ENCODE assay signal across 26 cellular contexts in the genomic region with DNA sequence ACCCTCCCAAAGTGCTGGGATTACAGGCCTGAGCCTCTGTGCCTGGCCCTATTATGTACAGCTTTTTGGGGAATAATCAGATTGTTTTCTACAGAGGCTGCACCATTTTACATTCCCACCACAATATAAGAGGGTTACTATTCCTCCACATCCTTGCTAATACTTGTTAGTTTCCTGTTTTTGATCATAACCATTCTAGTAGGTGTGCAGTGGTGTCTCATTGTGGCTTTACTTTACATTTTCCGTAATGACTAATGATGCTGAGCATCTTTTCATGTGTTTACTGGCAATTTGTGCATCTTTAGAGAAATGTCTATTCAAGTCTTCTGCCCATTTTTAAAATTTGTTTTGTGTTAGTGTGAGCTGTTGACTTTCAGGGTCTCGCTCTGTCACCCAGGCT. TPM values are rescaled to one million over a fixed set of nuclear protein-coding genes. Genes with fewer than 3 reads are reported as not detected.
DNase-seq lines count a peak whose midpoint lies in the region; ATAC-seq, FAIRE-seq and TF ChIP-seq lines count a peak whose summit lies in the region.
"Had no signal": no experiment of that assay in that cellular context is flagged by ENCODE, and none has a peak within 500 bp of the region (broad histone marks: within the 10 kb centered on the region; RNA-seq: fewer than 3 reads in every experiment).

No MANE protein-coding gene starts in this region.

- in situ Hi-C loops in HepG2 (cut with HindIII; ENCODE audit: extremely low pct_ligation_motif_present, low pct_unique_long_range_greater_than_20kb): no loop called here

- H3K4me1 ChIP-seq in liver (ENCODE audit: control insufficient read depth in 4 of 4, insufficient read depth in 4 of 4, low read length in 3 of 4): peaks cover 5 to 25% (median 8%) of the 10 kb centered on the region in 4 donors
- peaks cover 50% of the 10 kb centered on the region for H3K4me1 ChIP-seq in HepG2 (ENCODE audit: insufficient read depth, low read length)
- peaks cover 0 to 39% (median 12%) of the 10 kb centered on the region in 4 donors for H3K4me1 ChIP-seq in right lobe of liver
- H3K4me1 ChIP-seq in suprapubic skin: peaks cover 26% of the 10 kb centered on the region
- H3K4me1 ChIP-seq: BE2C had no signal

- no TSS peak for BruUV-seq in HepG2 (replicated peaks; lab: Mats Ljungman, UMichigan)

- TF ChIP-seq CTCF in liver (IDR thresholded peaks at IDR 0.05; ENCODE audit: low read depth, low read length, missing input control): no peak
- TF ChIP-seq CTCF in HepG2 (CRISPR knock-in tag; IDR thresholded peaks at IDR 0.05): no peak
- no peak for TF ChIP-seq CTCF in right lobe of liver (IDR thresholded peaks at IDR 0.05)
- no peak for TF ChIP-seq CTCF in suprapubic skin (IDR thresholded peaks at IDR 0.05)

- H3K4me3 ChIP-seq in liver (ENCODE audit: low read depth in 1 of 3, low read length in 3 of 3) (no peak overlapping the region), HepG2 (replicated peaks in 1 of 3; ENCODE audit: insufficient read depth in 1 of 3, low read depth in 2 of 3, low read length in 3 of 3) (no peak overlapping the region), right lobe of liver (peak overlapping the region in 1 of 3 donors; percentile 6), suprapubic skin (no peak overlapping the region)

- H3K27me3 ChIP-seq in liver (ENCODE audit: control insufficient read depth in 4 of 4, insufficient read depth in 4 of 4, low read length in 3 of 4): no peaks in the 10 kb centered on the region
- no peaks in the 10 kb centered on the region for H3K27me3 ChIP-seq in HepG2 (ENCODE audit: control insufficient read depth in 1 of 2, insufficient read depth in 2 of 2, low read length in 2 of 2)
- H3K27me3 ChIP-seq in right lobe of liver: no peaks in the 10 kb centered on the region
- H3K27me3 ChIP-seq in suprapubic skin: peaks cover 3% of the 10 kb centered on the region
- H3K27me3 ChIP-seq: BE2C had no signal

- peaks cover 10% of the 10 kb centered on the region for H3K4me1 Mint-ChIP-seq in activated CD4-positive, alpha-beta T cell treated with anti-CD3 and anti-CD28 coated beads for 36 hours
- H3K4me1 Mint-ChIP-seq: CD14-positive monocyte; CD8-positive, alpha-beta memory T cell had no signal

- H3K9ac ChIP-seq in liver (ENCODE audit: low read depth in 1 of 2, low read length in 2 of 2): peak overlapping the region in 1 of 2 donors; percentile 67
- H3K9ac ChIP-seq in HepG2 (ENCODE audit: insufficient read depth, low read depth, low read length): no peak overlapping the region
- H3K9ac ChIP-seq: KMS-11 had no signal

- no peak for TF ChIP-seq POLR2A in HepG2 (IDR thresholded peaks at IDR 0.05; ENCODE audit: insufficient read depth in 1 of 2, low read depth in 2 of 2, low read length in 2 of 2)
- TF ChIP-seq POLR2A in right lobe of liver (IDR thresholded peaks at IDR 0.05): no peak
- TF ChIP-seq POLR2A in suprapubic skin (IDR thresholded peaks at IDR 0.05): no peak

- CTCF ChIA-PET in activated CD4-positive, alpha-beta T cell treated with anti-CD3 and anti-CD28 coated beads for 36 hours (lab: Charles Lee): interaction anchor here (1.5 to 1.7 kb wide), 2 partner anchors 10 to 39 kb away, joined by 5 read pairs; no protein-coding TSS in a partner anchor
- CTCF ChIA-PET in HepG2 (lab: Yijun Ruan, JAX; ENCODE audit: low intra/inter-chr PET ratio, low total read pairs): no interaction called here

- peak; percentile 77 for ATAC-seq in activated CD4-positive, alpha-beta T cell treated with anti-CD3 and anti-CD28 coated beads for 36 hours
- ATAC-seq in HepG2 (no peak), right lobe of liver (no peak)
- ATAC-seq: HCT116 had no signal

- no peaks in the 10 kb centered on the region for H3K9me3 ChIP-seq in liver (ENCODE audit: control insufficient read depth in 4 of 4, low read length in 3 of 4)
- no peaks in the 10 kb centered on the region for H3K9me3 ChIP-seq in HepG2 (ENCODE audit: low read length)
- H3K9me3 ChIP-seq in right lobe of liver: no peaks in the 10 kb centered on the region
- no peaks in the 10 kb centered on the region for H3K9me3 ChIP-seq in suprapubic skin
- H3K9me3 ChIP-seq: BE2C had no signal

- peaks cover 3% of the 10 kb centered on the region for H3K79me2 ChIP-seq in HepG2 (ENCODE audit: insufficient read depth, low read length)

- H2AFZ ChIP-seq in HepG2 (ENCODE audit: low read length): no peak overlapping the region

- 94% methylated on average over 2 of the region's 2 CpGs for WGBS in liver
- WGBS in HepG2 (ENCODE audit: low lambda C conversion rate): 94% methylated on average over 2 of the region's 2 CpGs
- WGBS in right lobe of liver (ENCODE audit: insufficient coverage, low coverage, low lambda C conversion rate, missing lambda C conversion rate): 95% methylated on average over 2 of the region's 2 CpGs
- WGBS in suprapubic skin: 96% methylated on average over 2 of the region's 2 CpGs

- H3K36me3 Mint-ChIP-seq in activated CD4-positive, alpha-beta T cell treated with anti-CD3 and anti-CD28 coated beads for 36 hours (ENCODE audit: low read depth): no peaks in the 10 kb centered on the region
- H3K36me3 Mint-ChIP-seq: CD14-positive monocyte; CD8-positive, alpha-beta memory T cell; IgD-negative memory B cell had no signal

- H4K20me1 ChIP-seq in HepG2 (ENCODE audit: insufficient read depth, low read length): no peaks in the 10 kb centered on the region

- TF ChIP-seq EP300 in HepG2 (IDR thresholded peaks at IDR 0.05; ENCODE audit: low read depth in 2 of 2, low read length in 2 of 2): no peak
- TF ChIP-seq EP300 in HepG2 (CRISPR knock-in tag; IDR thresholded peaks at IDR 0.05; ENCODE audit: borderline replicate concordance): no peak
- TF ChIP-seq EP300 in suprapubic skin (IDR thresholded peaks at IDR 0.05): no peak

- peak overlapping the region; percentile 80 to 93 for H3K27ac ChIP-seq in liver (ENCODE audit: low read depth in 1 of 2, low read length in 2 of 2)
- no peak overlapping the region for H3K27ac ChIP-seq in HepG2 (ENCODE audit: extremely low read length, insufficient read depth, low read length)
- peak overlapping the region; percentile 96 to 98 (median 98) for H3K27ac ChIP-seq in right lobe of liver
- H3K27ac ChIP-seq in suprapubic skin: no peak overlapping the region
- H3K27ac ChIP-seq: KMS-11 had no signal

- POLR2A ChIA-PET in activated CD4-positive, alpha-beta T cell treated with anti-CD3 and anti-CD28 coated beads for 36 hours (lab: Charles Lee): no interaction called here
- POLR2A ChIA-PET in HepG2 (lab: Yijun Ruan, JAX): interaction anchor here (0.9 to 1.1 kb wide), 2 partner anchors 10 to 18 kb away, joined by 3 to 4 read pairs; no protein-coding TSS in a partner anchor

- H3K36me3 ChIP-seq in liver (ENCODE audit: control insufficient read depth in 4 of 4, insufficient read depth in 3 of 4, low read depth in 1 of 4, low read length in 3 of 4): no peaks in the 10 kb centered on the region
- peaks cover 0 to 2% of the 10 kb centered on the region in 2 experiments; a peak in 2 of 5 replicates for H3K36me3 ChIP-seq in HepG2 (replicated peaks in 1 of 2; ENCODE audit: control insufficient read depth in 1 of 2, insufficient read depth in 2 of 2, low read length in 2 of 2)
- H3K36me3 ChIP-seq in right lobe of liver: no peaks in the 10 kb centered on the region
- no peaks in the 10 kb centered on the region for H3K36me3 ChIP-seq in suprapubic skin
- H3K36me3 ChIP-seq: BE2C had no signal

- FAIRE-seq in HepG2 (lab: Jason Lieb, UNC): no peak
- FAIRE-seq: GM12891, RCC 7860 had no signal

- H3K9me3 Mint-ChIP-seq in activated CD4-positive, alpha-beta T cell treated with anti-CD3 and anti-CD28 coated beads for 36 hours (ENCODE audit: low read depth): no peaks in the 10 kb centered on the region
- H3K9me3 Mint-ChIP-seq: IgD-negative memory B cell had no signal

- no peak overlapping the region for H3K4me3 Mint-ChIP-seq in activated CD4-positive, alpha-beta T cell treated with anti-CD3 and anti-CD28 coated beads for 36 hours
- H3K4me3 Mint-ChIP-seq: CD8-positive, alpha-beta memory T cell; IgD-negative memory B cell had no signal

- intact Hi-C loops in activated CD4-positive, alpha-beta T cell treated with anti-CD3 and anti-CD28 coated beads for 36 hours (cut with DNase I, micrococcal nuclease): no loop called here
- intact Hi-C loops in HepG2 (cut with micrococcal nuclease; ENCODE audit: unreplicated experiment): no loop called here
- intact Hi-C loops in right lobe of liver (cut with DNase I): no loop called here

- no peak overlapping the region for H3K4me2 ChIP-seq in HepG2 (ENCODE audit: low read depth, low read length)
- H3K4me2 ChIP-seq: KMS-11 had no signal

- H3K27me3 Mint-ChIP-seq in activated CD4-positive, alpha-beta T cell treated with anti-CD3 and anti-CD28 coated beads for 36 hours: peaks cover 20% of the 10 kb centered on the region

- DNase-seq in activated CD4-positive, alpha-beta T cell treated with anti-CD3 and anti-CD28 coated beads for 36 hours: no peak
- no peak for DNase-seq in activated CD4-positive, alpha-beta T cell treated with anti-CD3 and anti-CD28 coated beads for 48 hours
- DNase-seq in HepG2 (ENCODE audit: low spot score) (no peak), right lobe of liver (no peak), NCI-H82 (lab: John Stamatoyannopoulos, UW) (no peak), suprapubic skin (ENCODE audit: low spot score in 2 of 2) (no peak), NCI-H510A (lab: John Stamatoyannopoulos, UW) (no peak)
- DNase-seq: 8988T; ACHN; BE2C; CD8-positive, alpha-beta memory T cell; DMS79 treated with DMSO at 0.1 percent for 48 hours; GF-D8; MM.1S; NCI-H2029 treated with DMSO at 0.1 percent for 48 hours; NCI-H446 treated with DMSO at 0.1 percent for 48 hours; NCI-H526 treated with DMSO at 0.1 percent for 48 hours; SIG-M5 had no signal

- TF ChIP-seq RAD21 in liver (IDR thresholded peaks at IDR 0.05) (no peak), HepG2 (CRISPR knock-in tag; IDR thresholded peaks at IDR 0.05) (no peak)

- no peak overlapping the region for H3K27ac Mint-ChIP-seq in activated CD4-positive, alpha-beta T cell treated with anti-CD3 and anti-CD28 coated beads for 36 hours
- H3K27ac Mint-ChIP-seq: CD14-positive monocyte; CD8-positive, alpha-beta memory T cell; IgD-negative memory B cell had no signal

RNA-seq across cellular contexts. Expression of gene PTPN3, which starts 18.3 kb away (rescaled TPM):
- under 1 TPM; 0.32 to 0.46 TPM for total RNA-seq in activated CD4-positive, alpha-beta T cell treated with anti-CD3 and anti-CD28 coated beads for 36 hours
- total RNA-seq in liver (10 to 100 TPM in 1 of 2 donors, 1 to 10 TPM in 1; 6.3 to 30.3 TPM), HepG2 (2016; rRNA removed; fragmentation: Illumina TruSeq; extraction: Trizol) (5.6 and 7.9 TPM in 2 replicates), right lobe of liver (10 to 100 TPM; 15.0 to 33.3 (median 30.0) TPM), suprapubic skin (10 to 100 TPM; 31.6 to 64.0 (median 38.7) TPM)
- polyA plus RNA-seq in liver (10 to 100 TPM; 20.3 to 26.8 TPM), HepG2 (2011; rRNA removed) (17.2 and 20.5 TPM in 2 replicates)
- 1.3 TPM in 2 replicates for total RNA-seq in HepG2 (2016; cell fraction: cytosol; rRNA removed; fragmentation: Illumina TruSeq; extraction: Trizol; ENCODE audit: low read depth)
- 5.7 and 6.8 TPM in 2 replicates for total RNA-seq in HepG2 (2016; cell fraction: insoluble cytoplasmic fraction; rRNA removed; fragmentation: Illumina TruSeq; extraction: Trizol)
- total RNA-seq in HepG2 (2016; cell fraction: membrane; rRNA removed; fragmentation: Illumina TruSeq; extraction: Trizol): 3.7 and 4.9 TPM in 2 replicates
- 4.9 and 6.4 TPM in 2 replicates for total RNA-seq in HepG2 (2016; cell fraction: nucleus; rRNA removed; fragmentation: Illumina TruSeq; extraction: Trizol)
- polyA plus RNA-seq in HepG2 (2011; cell fraction: cytosol; rRNA removed): 9.8 and 14.5 TPM in 2 replicates
- 18.5 and 18.8 TPM in 2 replicates for polyA plus RNA-seq in HepG2 (2011; cell fraction: nucleus; rRNA removed)
- 6.4 and 8.5 TPM in 2 replicates for polyA plus RNA-seq in HepG2 (2012)
- polyA plus RNA-seq in HepG2 (2016; cell fraction: cytosol; fragmentation: Illumina TruSeq; extraction: Trizol; ENCODE audit: low read depth): 0.68 and 1.0 TPM in 2 replicates
- polyA plus RNA-seq in HepG2 (2016; cell fraction: insoluble cytoplasmic fraction; fragmentation: Illumina TruSeq; extraction: Trizol; ENCODE audit: low read depth): 6.0 and 7.7 TPM in 2 replicates
- polyA plus RNA-seq in HepG2 (2016; cell fraction: membrane; fragmentation: Illumina TruSeq; extraction: Trizol; ENCODE audit: low read depth): 1.8 and 2.7 TPM in 2 replicates
- polyA plus RNA-seq in HepG2 (2016; cell fraction: nucleus; fragmentation: Illumina TruSeq; extraction: Trizol; ENCODE audit: insufficient read depth, low read depth): 9.2 and 9.7 TPM in 2 replicates
- polyA minus RNA-seq in HepG2 (2011; rRNA and poly(A)+ RNA removed; ENCODE audit: low replicate concordance): 11.9 and 17.0 TPM in 2 replicates
- polyA minus RNA-seq in HepG2 (2011; cell fraction: cytosol; rRNA and poly(A)+ RNA removed): 7.4 and 10.0 TPM in 2 replicates
- 18.0 and 21.4 TPM in 2 replicates for polyA minus RNA-seq in HepG2 (2011; cell fraction: nucleus; rRNA and poly(A)+ RNA removed)
- total RNA-seq: OCI-LY7 had no signal
- polyA plus RNA-seq: CD14-positive monocyte; CD8-positive, alpha-beta memory T cell; IgD-negative memory B cell had no signal

Comparison
In these comparisons a context has a peak if more than half of its experiments do, and no peak if none do; other contexts are left out.
1. H3K27ac ChIP-seq: peak in liver (2 of 2) and right lobe of liver (3 of 3); none in HepG2 (single experiment) and suprapubic skin (single experiment).